In the genomic region with DNA sequence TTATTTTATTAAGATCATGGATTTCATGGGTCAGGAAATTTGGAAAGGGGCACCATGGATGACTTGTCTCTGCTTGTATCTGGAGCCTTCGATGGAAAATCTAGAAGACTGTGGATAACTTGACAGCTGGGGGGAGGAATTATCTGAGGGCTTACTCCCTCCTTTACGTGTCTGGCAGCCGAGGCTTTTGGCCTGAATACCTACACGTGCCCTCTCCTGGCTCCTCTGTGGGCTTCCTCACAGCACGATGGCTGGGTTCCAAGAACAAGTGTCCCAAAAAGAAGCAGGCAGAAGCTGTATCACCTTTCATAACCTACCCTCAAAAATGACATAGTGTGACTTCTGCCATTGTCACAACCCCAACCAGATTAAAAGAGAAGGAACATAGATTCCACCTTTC, we compare ENCODE assay signal across 17 cellular contexts.
DNase-seq lines count a peak whose midpoint lies in the region; ATAC-seq and TF ChIP-seq lines count a peak whose summit lies in the region.
"Had no signal": no experiment of that assay in that cellular context is flagged by ENCODE, and none has a peak within 500 bp of the region (broad histone marks: within the 10 kb centered on the region; RNA-seq: fewer than 3 reads in every experiment).

No MANE protein-coding gene starts in this region.

- H3K4me3 ChIP-seq in mammary epithelial cell (replicated peaks in 1 of 3; ENCODE audit: insufficient read depth in 1 of 3, low read depth in 2 of 3, low read length in 3 of 3) (no peak overlapping the region), breast epithelium (no peak overlapping the region), RWPE2 (ENCODE audit: severe bottlenecking) (no peak overlapping the region), esophagus muscularis mucosa (no peak overlapping the region), right cardiac atrium (ENCODE audit: low read length) (no peak overlapping the region)
- H3K4me3 ChIP-seq: GM23248, HAP-1 had no signal

- H3K79me2 ChIP-seq in mammary epithelial cell (ENCODE audit: insufficient read depth, low read length), result no peaks in the 10 kb centered on the region

- WGBS in mammary epithelial cell (ENCODE audit: low coverage, missing lambda C conversion rate), result 6% methylated on average over 5 of the region's 5 CpGs
- 86% methylated on average over 5 of the region's 5 CpGs for WGBS in esophagus muscularis mucosa
- WGBS in right cardiac atrium, result 55% methylated on average over 5 of the region's 5 CpGs

- BruUV-seq in mammary epithelial cell (replicated peaks; lab: Mats Ljungman, UMichigan), result no TSS peak

- dilution Hi-C loops in mammary epithelial cell (cut with HindIII; ENCODE audit: low sequenced_read_pairs), result no loop called here

- H3K27ac ChIP-seq in mammary epithelial cell (ENCODE audit: insufficient read depth, low read depth, low read length) (no peak overlapping the region), breast epithelium (no peak overlapping the region), RWPE2 (ENCODE audit: poor library complexity, severe bottlenecking) (peak overlapping the region; percentile 13), esophagus muscularis mucosa (replicated peaks in 1 of 4) (no peak overlapping the region), right cardiac atrium (ENCODE audit: low read length) (no peak overlapping the region)
- H3K27ac ChIP-seq: GM23248 had no signal

- no peak for TF ChIP-seq EP300 in esophagus muscularis mucosa (IDR thresholded peaks at IDR 0.05)

- DNase-seq in mammary epithelial cell (no peak), breast epithelium (ENCODE audit: low spot score in 2 of 2) (no peak), RWPE2 (ENCODE audit: low spot score) (no peak), esophagus muscularis mucosa (ENCODE audit: extremely low spot score) (peak; percentile 80), right cardiac atrium (peak in 1 of 3 donors; percentile 57), UCSD-AML1 (lab: John Stamatoyannopoulos, UW; ENCODE audit: unreplicated experiment) (no peak), dermis blood vessel endothelial cell (no peak), NCI-H2227 (lab: John Stamatoyannopoulos, UW; ENCODE audit: unreplicated experiment) (no peak)
- DNase-seq: ACHN; BE2C; C1 segment of cervical spinal cord; CD4-positive, CD25-positive, alpha-beta regulatory T cell; CD8-positive, alpha-beta memory T cell; COR-L47; GM23248 had no signal

- H3K27me3 ChIP-seq in mammary epithelial cell (ENCODE audit: insufficient read depth, low read length) (no peaks in the 10 kb centered on the region), breast epithelium (no peaks in the 10 kb centered on the region), RWPE2 (ENCODE audit: insufficient read depth, poor library complexity, severe bottlenecking) (no peaks in the 10 kb centered on the region), esophagus muscularis mucosa (no peaks in the 10 kb centered on the region), right cardiac atrium (ENCODE audit: control insufficient read depth, insufficient read depth) (no peaks in the 10 kb centered on the region)
- H3K27me3 ChIP-seq: BE2C had no signal

- no peak overlapping the region for H3K9ac ChIP-seq in mammary epithelial cell (ENCODE audit: insufficient read depth, low read length)
- H3K9ac ChIP-seq: GM23248 had no signal

- no peak for TF ChIP-seq POLR2A in breast epithelium (IDR thresholded peaks at IDR 0.05)
- no peak for TF ChIP-seq POLR2A in esophagus muscularis mucosa (IDR thresholded peaks at IDR 0.05; ENCODE audit: low read depth)

- intact Hi-C loops in mammary epithelial cell (cut with micrococcal nuclease), result loop anchor here (2.0 to 10.0 kb wide), 2 partner anchors 245 to 565 kb away; no protein-coding TSS in a partner anchor
- intact Hi-C loops in breast epithelium (cut with DNase I; ENCODE audit: low total_unique reads), result no loop called here
- intact Hi-C loops in esophagus muscularis mucosa (cut with DNase I), result no loop called here
- intact Hi-C loops in right cardiac atrium (cut with DNase I), result loop anchor here in 2 of 4 donors (10.0 kb wide), 2 partner anchors 225 to 235 kb away; partner anchors contain the start of gene GRIA1 (in 1 of the 2)

- H4K20me1 ChIP-seq in mammary epithelial cell (ENCODE audit: insufficient read depth, low read length), result no peaks in the 10 kb centered on the region

- CTCF ChIA-PET in mammary epithelial cell (lab: Charles Lee; ENCODE audit: low non-redundant PET), result interaction anchor here (0.7 kb wide), 1 partner anchor 245 kb away, joined by 3 read pairs; no protein-coding TSS in a partner anchor

- H3K4me1 ChIP-seq in mammary epithelial cell (ENCODE audit: insufficient read depth, low read length) (peaks cover 15% of the 10 kb centered on the region), breast epithelium (no peaks in the 10 kb centered on the region), RWPE2 (ENCODE audit: insufficient read depth, poor library complexity, severe bottlenecking) (peaks cover 7% of the 10 kb centered on the region), esophagus muscularis mucosa (no peaks in the 10 kb centered on the region), right cardiac atrium (ENCODE audit: control insufficient read depth, insufficient read depth, low read length) (no peaks in the 10 kb centered on the region)
- H3K4me1 ChIP-seq: BE2C, HAP-1 had no signal

- no peak for TF ChIP-seq CTCF in mammary epithelial cell (conservative IDR thresholded peaks at IDR 0.05 in 1 of 2, IDR thresholded peaks at IDR 0.05 in 1 of 2; ENCODE audit: extremely low read depth in 1 of 2, insufficient read depth in 1 of 2, low read depth in 1 of 2, low read length in 2 of 2)
- no peak for TF ChIP-seq CTCF in breast epithelium (IDR thresholded peaks at IDR 0.05)
- TF ChIP-seq CTCF in RWPE2 (IDR thresholded peaks at IDR 0.05; ENCODE audit: poor library complexity, severe bottlenecking), result no peak
- TF ChIP-seq CTCF in esophagus muscularis mucosa (IDR thresholded peaks at IDR 0.05), result no peak

- H3K36me3 ChIP-seq in mammary epithelial cell (ENCODE audit: insufficient read depth, low read length) (no peaks in the 10 kb centered on the region), breast epithelium (no peaks in the 10 kb centered on the region), RWPE2 (ENCODE audit: low read depth) (no peaks in the 10 kb centered on the region), esophagus muscularis mucosa (no peaks in the 10 kb centered on the region)
- H3K36me3 ChIP-seq: BE2C, HAP-1 had no signal

- H2AFZ ChIP-seq in mammary epithelial cell (ENCODE audit: low read depth, low read length), result peak overlapping the region; percentile 47
- H2AFZ ChIP-seq: GM23248 had no signal

- in situ Hi-C loops in mammary epithelial cell (cut with MboI; ENCODE audit: low sequenced_read_pairs in 2 of 2), result no loop called here

- H3K4me2 ChIP-seq in mammary epithelial cell (ENCODE audit: insufficient read depth, low read depth, low read length), result peak overlapping the region; percentile 15

- ATAC-seq in RWPE2 (ENCODE audit: low read depth) (no peak), right cardiac atrium (peak; percentile 35 to 47)
- ATAC-seq: HepG2 had no signal

- no peaks in the 10 kb centered on the region for H3K9me3 ChIP-seq in mammary epithelial cell (replicated peaks; ENCODE audit: insufficient read depth, low read length)
- no peaks in the 10 kb centered on the region for H3K9me3 ChIP-seq in breast epithelium
- H3K9me3 ChIP-seq in RWPE2 (ENCODE audit: severe bottlenecking), result no peaks in the 10 kb centered on the region
- peaks cover 0 to 4% (median 2%) of the 10 kb centered on the region in 4 donors for H3K9me3 ChIP-seq in esophagus muscularis mucosa
- no peaks in the 10 kb centered on the region for H3K9me3 ChIP-seq in right cardiac atrium (ENCODE audit: control insufficient read depth, low read length)
- H3K9me3 ChIP-seq: BE2C, HAP-1 had no signal
